In the genomic region with DNA sequence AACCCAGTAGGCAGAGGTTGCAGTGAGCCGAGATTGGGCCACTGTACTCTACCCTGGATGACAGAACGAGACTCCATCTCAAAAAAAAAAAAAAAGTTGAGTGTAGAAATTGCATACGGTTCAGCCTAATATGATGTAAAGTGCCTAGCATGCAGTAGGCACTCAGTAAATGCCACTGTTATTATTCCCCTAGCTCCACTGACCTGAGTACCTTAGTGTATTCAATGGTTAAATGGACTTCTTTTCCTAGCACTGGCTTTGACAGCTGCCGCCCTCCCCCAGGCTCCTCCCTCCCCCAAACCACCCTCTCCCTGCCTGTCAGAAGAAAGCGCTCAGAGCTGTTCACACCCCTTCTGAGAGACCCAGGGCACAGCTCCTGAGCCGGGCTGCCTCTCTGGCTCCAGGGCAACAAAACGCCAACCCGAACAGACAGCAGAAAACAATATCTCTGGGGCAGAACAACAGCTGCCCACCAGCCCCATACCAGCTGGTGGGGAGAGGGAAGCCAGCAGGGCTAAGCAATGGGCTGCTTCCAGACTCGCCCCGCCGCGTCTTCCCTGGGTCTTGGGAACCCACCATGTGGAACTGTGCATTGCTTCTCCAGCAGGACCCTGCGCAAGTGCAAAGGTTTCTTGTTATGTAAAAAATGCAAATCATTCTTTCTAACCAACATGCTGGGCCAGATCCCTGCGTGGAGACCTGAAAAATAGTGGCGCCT, we compare ENCODE assay signal across 16 cellular contexts. TPM values are rescaled to one million over a fixed set of nuclear protein-coding genes. Genes with fewer than 3 reads are reported as not detected.
A peak's percentile ranks its signal among the peaks of the same experiment; 100 is the strongest.
DNase-seq lines count a peak whose midpoint lies in the region; TF ChIP-seq lines count a peak whose summit lies in the region.
"Had no signal": no experiment of that assay in that cellular context is flagged by ENCODE, and none has a peak within 500 bp of the region (broad histone marks: within the 10 kb centered on the region; RNA-seq: fewer than 3 reads in every experiment).

No MANE protein-coding gene starts in this region.

- DNase-seq in H9, result no peak
- DNase-seq in NCI-H524 (lab: John Stamatoyannopoulos, UW), result peak; percentile 61 to 87
- peak in 1 of 2 donors; percentile 83 for DNase-seq in cardiac muscle cell (ENCODE audit: low read depth in 1 of 2, low spot score in 1 of 2)
- DNase-seq in activated CD4-positive, alpha-beta memory T cell treated with anti-CD3 and anti-CD28 coated beads, Interleukin-2, amount 10 ng/mL, durations not matched to agents 7 days and 5 days, result no peak
- no peak for DNase-seq in activated CD4-positive, alpha-beta T cell treated with anti-CD3 and anti-CD28 coated beads for 4 hours
- DNase-seq in stimulated activated CD4-positive, alpha-beta T cell treated with anti-CD3 and anti-CD28 coated beads, Interleukin-4, amount 100 ng/mL, for 24 hours, result no peak
- DNase-seq: activated CD8-positive, alpha-beta memory T cell treated with anti-CD3 and anti-CD28 coated beads, Interleukin-2, amount 50 U/mL, for 48 hours; foreskin keratinocyte; Kasumi-1; NCI-H2081 treated with DMSO at 0.1 percent for 48 hours; psoas muscle had no signal

- H2AK5ac ChIP-seq in H9 (ENCODE audit: insufficient read length, low read length), result no peak overlapping the region

- H3K36me3 Mint-ChIP-seq in H9 (ENCODE audit: insufficient read depth in 1 of 3, low read depth in 3 of 3), result 0 out of 7 replicates have a peak, but pooled peaks cover 0 to 3% (median 0%) of the 10 kb centered on the region in 3 experiments
- no peaks in the 10 kb centered on the region for H3K36me3 Mint-ChIP-seq in activated CD4-positive, alpha-beta memory T cell treated with anti-CD3 and anti-CD28 coated beads, Interleukin-2, amount 10 ng/mL, durations not matched to agents 7 days and 5 days (ENCODE audit: low read depth)
- H3K36me3 Mint-ChIP-seq: activated naive CD4-positive, alpha-beta T cell treated with anti-CD3 and anti-CD28 coated beads, Interleukin-2, amount 50 U/mL, for 72 hours had no signal

- H3K79me2 ChIP-seq in H9 (ENCODE audit: insufficient read depth, low read length) (no peaks in the 10 kb centered on the region), neural cell (replicated peaks; ENCODE audit: insufficient read depth, low read length) (no peaks in the 10 kb centered on the region)

- no peak overlapping the region for H2AFZ ChIP-seq in H9 (ENCODE audit: low read length)
- no peak overlapping the region for H2AFZ ChIP-seq in neural cell (ENCODE audit: low read depth, low read length)

- H3K4me3 Mint-ChIP-seq in H9, result peak overlapping the region in 1 of 2 experiments; percentile 68; a peak in 2 of 5 replicates
- H3K4me3 Mint-ChIP-seq in activated CD4-positive, alpha-beta memory T cell treated with anti-CD3 and anti-CD28 coated beads, Interleukin-2, amount 10 ng/mL, durations not matched to agents 7 days and 5 days, result no peak overlapping the region
- H3K4me3 Mint-ChIP-seq: B cell had no signal

- H2BK120ac ChIP-seq in H9 (ENCODE audit: low read depth, low read length, poor library complexity, severe bottlenecking), result no peak overlapping the region

- H3K4me2 ChIP-seq in H9 (ENCODE audit: insufficient read depth, insufficient read length, low read length), result peak overlapping the region; percentile 37
- no peak overlapping the region for H3K4me2 ChIP-seq in neural cell (ENCODE audit: low read length)

- no peak overlapping the region for H4K5ac ChIP-seq in H9 (ENCODE audit: insufficient read length, low read depth, low read length)

- H3K4me3 ChIP-seq in cardiac muscle cell, result no peak overlapping the region
- peak overlapping the region; percentile 43 for H3K4me3 ChIP-seq in neural cell (ENCODE audit: low read length)
- H3K4me3 ChIP-seq: psoas muscle, suprapubic skin had no signal

- H4K8ac ChIP-seq in H9 (replicated peaks; ENCODE audit: insufficient read length, low read depth, low read length), result no peak overlapping the region

- no peak overlapping the region for H3T11ph ChIP-seq in H9 (ENCODE audit: low read length)

- H3K9me3 Mint-ChIP-seq in H9, result peaks cover 0 to 6% of the 10 kb centered on the region in 2 experiments; a peak in 2 of 5 replicates
- H3K9me3 Mint-ChIP-seq in activated CD4-positive, alpha-beta memory T cell treated with anti-CD3 and anti-CD28 coated beads, Interleukin-2, amount 10 ng/mL, durations not matched to agents 7 days and 5 days, result peaks cover 3% of the 10 kb centered on the region
- H3K9me3 Mint-ChIP-seq: activated naive CD4-positive, alpha-beta T cell treated with anti-CD3 and anti-CD28 coated beads, Interleukin-2, amount 50 U/mL, for 72 hours had no signal

- H3K9ac ChIP-seq in H9 (ENCODE audit: extremely low read depth, insufficient read length, low read length) (no peak overlapping the region), neural cell (ENCODE audit: low read length) (no peak overlapping the region)

- H3K9me3 ChIP-seq in H9 (ENCODE audit: control insufficient read depth, low read depth, low read length) (no peaks in the 10 kb centered on the region), cardiac muscle cell (ENCODE audit: low read depth) (no peaks in the 10 kb centered on the region), neural cell (ENCODE audit: low read length) (no peaks in the 10 kb centered on the region)
- H3K9me3 ChIP-seq: psoas muscle, suprapubic skin had no signal

- no peak overlapping the region for H4K91ac ChIP-seq in H9 (ENCODE audit: insufficient read length, low read depth, low read length)

- H3K14ac ChIP-seq in H9 (ENCODE audit: insufficient read depth, low read length), result no peak overlapping the region

- TF ChIP-seq CTCF in H9 (conservative IDR thresholded peaks at IDR 0.05), result no peak
- TF ChIP-seq CTCF in cardiac muscle cell (IDR thresholded peaks at IDR 0.05; ENCODE audit: low read depth, low read length), result no peak
- TF ChIP-seq CTCF in neural cell (IDR thresholded peaks at IDR 0.05; ENCODE audit: poor library complexity, severe bottlenecking), result no peak

- H3K27me3 Mint-ChIP-seq in H9 (ENCODE audit: low read depth), result peaks cover 54% of the 10 kb centered on the region
- H3K27me3 Mint-ChIP-seq in activated CD4-positive, alpha-beta memory T cell treated with anti-CD3 and anti-CD28 coated beads, Interleukin-2, amount 10 ng/mL, durations not matched to agents 7 days and 5 days, result peaks cover 28% of the 10 kb centered on the region

- H3F3A ChIP-seq in neural cell (ENCODE audit: insufficient read depth, low read length, poor library complexity, severe bottlenecking), result no peaks in the 10 kb centered on the region

- no peak for TF ChIP-seq EP300 in neural cell (conservative IDR thresholded peaks at IDR 0.05; ENCODE audit: poor library complexity, severe bottlenecking)

- H3K4ac ChIP-seq in H9 (ENCODE audit: low read depth, low read length), result no peak overlapping the region

- peaks cover 6% of the 10 kb centered on the region for H3K23me2 ChIP-seq in H9 (ENCODE audit: insufficient read length, low read depth, low read length, poor library complexity, severe bottlenecking)

- no peak overlapping the region for H3K27ac ChIP-seq in H9 (ENCODE audit: insufficient read length, low read depth, low read length)
- peak overlapping the region; percentile 76 for H3K27ac ChIP-seq in cardiac muscle cell
- H3K27ac ChIP-seq in neural cell (ENCODE audit: low read length), result no peak overlapping the region
- H3K27ac ChIP-seq: foreskin keratinocyte, HL-60, psoas muscle, suprapubic skin had no signal

- peaks cover 3% of the 10 kb centered on the region; the same call in 1 of the 2 replicates for H3K4me1 ChIP-seq in H9 (ENCODE audit: insufficient read depth, low read length)
- H3K4me1 ChIP-seq in cardiac muscle cell (ENCODE audit: low read depth), result peaks cover 12% of the 10 kb centered on the region
- H3K4me1 ChIP-seq: foreskin keratinocyte had no signal

- POLR2A ChIA-PET in activated CD4-positive, alpha-beta memory T cell treated with anti-CD3 and anti-CD28 coated beads, Interleukin-2, amount 10 ng/mL, durations not matched to agents 7 days and 5 days (lab: Charles Lee), result interaction anchor here (0.5 kb wide), 1 partner anchor 52 kb away, joined by 3 read pairs; no protein-coding TSS in a partner anchor

- no peak overlapping the region for H3K23ac ChIP-seq in H9 (ENCODE audit: insufficient read length, low read depth, low read length)

- H2BK20ac ChIP-seq in H9 (ENCODE audit: low read depth, low read length, poor library complexity, severe bottlenecking), result no peak overlapping the region

- H3K4me1 Mint-ChIP-seq in H9, result peaks cover 20 to 21% of the 10 kb centered on the region in 2 experiments
- H3K4me1 Mint-ChIP-seq in activated CD4-positive, alpha-beta memory T cell treated with anti-CD3 and anti-CD28 coated beads, Interleukin-2, amount 10 ng/mL, durations not matched to agents 7 days and 5 days, result peaks cover 4% of the 10 kb centered on the region

- no peak overlapping the region for H3K18ac ChIP-seq in H9 (ENCODE audit: insufficient read length, low read depth, low read length)

- H3K27me3 ChIP-seq in H9 (ENCODE audit: insufficient read depth, low read length), result peaks cover 22% of the 10 kb centered on the region; the same call in 1 of the 2 replicates
- H3K27me3 ChIP-seq in cardiac muscle cell, result peaks cover 19% of the 10 kb centered on the region
- peaks cover 15% of the 10 kb centered on the region for H3K27me3 ChIP-seq in neural cell (ENCODE audit: insufficient read depth, low read depth, low read length)

- H2BK5ac ChIP-seq in H9 (ENCODE audit: insufficient read length, low read length), result no peak overlapping the region

- peak overlapping the region in 1 of 3 experiments; percentile 38; a peak in 1 of 7 replicates for H3K27ac Mint-ChIP-seq in H9
- H3K27ac Mint-ChIP-seq in activated CD4-positive, alpha-beta memory T cell treated with anti-CD3 and anti-CD28 coated beads, Interleukin-2, amount 10 ng/mL, durations not matched to agents 7 days and 5 days, result no peak overlapping the region
- H3K27ac Mint-ChIP-seq: activated naive CD4-positive, alpha-beta T cell treated with anti-CD3 and anti-CD28 coated beads, Interleukin-2, amount 50 U/mL, for 72 hours; B cell had no signal

- H3K79me1 ChIP-seq in H9 (ENCODE audit: insufficient read depth, low read depth, low read length, poor library complexity, severe bottlenecking), result no peaks in the 10 kb centered on the region

- no peak for TF ChIP-seq RAD21 in neural cell (conservative IDR thresholded peaks at IDR 0.05)

- H2BK15ac ChIP-seq in H9 (ENCODE audit: low read depth, low read length), result no peak overlapping the region

- no peaks in the 10 kb centered on the region for H4K20me1 ChIP-seq in H9 (ENCODE audit: control insufficient read depth, insufficient read depth, insufficient read length)
- H4K20me1 ChIP-seq in neural cell (ENCODE audit: insufficient read depth), result no peaks in the 10 kb centered on the region

- no peak overlapping the region for H3K56ac ChIP-seq in H9 (ENCODE audit: insufficient read length, low read depth, low read length)

- no CpG with 5 or more reads among the region's 15 CpGs for WGBS in H9 (ENCODE audit: extremely low coverage, insufficient read length, low lambda C conversion rate)

- H3K9me2 ChIP-seq in neural cell (ENCODE audit: insufficient read depth, low read length), result no peaks in the 10 kb centered on the region

- H2BK12ac ChIP-seq in H9 (ENCODE audit: insufficient read length, low read depth, low read length), result no peak overlapping the region

- H3K36me3 ChIP-seq in cardiac muscle cell (no peaks in the 10 kb centered on the region), neural cell (ENCODE audit: insufficient read depth, low read length) (no peaks in the 10 kb centered on the region)
- H3K36me3 ChIP-seq: suprapubic skin had no signal

- CTCF ChIA-PET in activated CD4-positive, alpha-beta memory T cell treated with anti-CD3 and anti-CD28 coated beads, Interleukin-2, amount 10 ng/mL, durations not matched to agents 7 days and 5 days (lab: Charles Lee), result interaction anchor here (0.7 to 1.9 kb wide), 3 partner anchors 16 to 52 kb away, joined by 3 to 12 read pairs (median 4); no protein-coding TSS in a partner anchor

RNA-seq across cellular contexts. Expression of a gene that starts 4.5 kb away (rescaled TPM):
- 0.29 and 0.52 TPM in 2 replicates for total RNA-seq in H9 (2021)
- 29.2 and 52.1 TPM in 2 replicates for total RNA-seq in cardiac muscle cell
- 51.6 and 56.5 TPM in 2 replicates for polyA plus RNA-seq in cardiac muscle cell
- 8.7 and 9.5 TPM in 2 replicates for polyA plus RNA-seq in neural cell
- 9.3 and 11.5 TPM in 2 replicates for polyA minus RNA-seq in neural cell
- total RNA-seq in activated CD4-positive, alpha-beta memory T cell treated with anti-CD3 and anti-CD28 coated beads, Interleukin-2, amount 10 ng/mL, durations not matched to agents 7 days and 5 days, result 1 to 10 TPM; 4.0 TPM
- total RNA-seq: foreskin keratinocyte had no signal

RNA-seq across cellular contexts. Expression of a gene that starts 39.9 kb away (rescaled TPM):
- total RNA-seq in H9 (2021) (87.8 and 88.3 TPM in 2 replicates), cardiac muscle cell (37.0 and 70.8 TPM in 2 replicates)
- polyA plus RNA-seq in cardiac muscle cell (76.5 and 133 TPM in 2 replicates), neural cell (85.6 and 104 TPM in 2 replicates)
- polyA minus RNA-seq in neural cell, result 54.0 and 54.1 TPM in 2 replicates
- 10 to 100 TPM; 22.8 to 24.3 TPM for total RNA-seq in activated CD4-positive, alpha-beta memory T cell treated with anti-CD3 and anti-CD28 coated beads, Interleukin-2, amount 10 ng/mL, durations not matched to agents 7 days and 5 days

RNA-seq across cellular contexts. Expression of a gene that starts 51.0 kb away (rescaled TPM):
- 11.8 and 12.7 TPM in 2 replicates for total RNA-seq in H9 (2021)
- 26.7 and 27.6 TPM in 2 replicates for total RNA-seq in cardiac muscle cell
- polyA plus RNA-seq in cardiac muscle cell, result 28.2 and 28.6 TPM in 2 replicates
- polyA plus RNA-seq in neural cell, result 24.6 and 27.8 TPM in 2 replicates
- polyA minus RNA-seq in neural cell, result 36.3 and 39.9 TPM in 2 replicates
- 10 to 100 TPM; 51.8 to 53.8 TPM for total RNA-seq in activated CD4-positive, alpha-beta memory T cell treated with anti-CD3 and anti-CD28 coated beads, Interleukin-2, amount 10 ng/mL, durations not matched to agents 7 days and 5 days

Comparison
In these comparisons a context has a peak if more than half of its experiments do, and no peak if none do; other contexts are left out.
1. DNase-seq: peak in NCI-H524 (2 of 2); none in H9 (single experiment), activated CD4-positive, alpha-beta memory T cell treated with anti-CD3 and anti-CD28 coated beads, Interleukin-2, amount 10 ng/mL, durations not matched to agents 7 days and 5 days (single experiment), activated CD4-positive, alpha-beta T cell treated with anti-CD3 and anti-CD28 coated beads for 4 hours (0 of 2) and stimulated activated CD4-positive, alpha-beta T cell treated with anti-CD3 and anti-CD28 coated beads, Interleukin-4, amount 100 ng/mL, for 24 hours (single experiment).